2 cellular contexts compared by ENCODE assay signal in genomic region chr15:38611228-38611627, GRCh38.
TF ChIP-seq lines count a peak whose summit lies in the region.

No MANE protein-coding gene starts in this region.

TF ChIP-seq in GM23338, 12 proteins besides CTCF, POLR2A, EP300 and RAD21 (continued from another document):
- TF ChIP-seq ZNF462 (CRISPR knock-in tag; IDR thresholded peaks at IDR 0.05) (no peak), JUNB (IDR thresholded peaks at IDR 0.05; ENCODE audit: unreplicated experiment) (no peak), EZH2phosphoT487 (IDR thresholded peaks at IDR 0.05; ENCODE audit: unreplicated experiment) (no peak), STAT1 (IDR thresholded peaks at IDR 0.05; ENCODE audit: unreplicated experiment) (no peak), EZH2 (IDR thresholded peaks at IDR 0.05; ENCODE audit: low read depth, unreplicated experiment) (no peak), REST (IDR thresholded peaks at IDR 0.05; ENCODE audit: unreplicated experiment) (no peak), CREB1 (CRISPR knock-in tag; IDR thresholded peaks at IDR 0.05; ENCODE audit: low read depth) (no peak), ETS1 (IDR thresholded peaks at IDR 0.05) (no peak), ZNF114 (CRISPR knock-in tag; IDR thresholded peaks at IDR 0.05) (no peak)

TF ChIP-seq in GM12878, 131 proteins besides CTCF, POLR2A, EP300 and RAD21 (continued from another document):
- TF ChIP-seq E2F8 (IDR thresholded peaks at IDR 0.05; ENCODE audit: low read depth, partially characterized antibody) (no peak), HDAC2 (IDR thresholded peaks at IDR 0.05) (no peak)
